ENCODE assay signal across 8 cellular contexts in genomic region chr13:52235900-52236595, GRCh38.
DNase-seq lines count a peak whose midpoint lies in the region; ATAC-seq and TF ChIP-seq lines count a peak whose summit lies in the region.
"Not testable (repeated sequence)": the region's sequence is repeated elsewhere in the genome, so short reads cannot be mapped to it uniquely, and the experiment has no call there.

No MANE protein-coding gene starts in this region.

- H3F3A ChIP-seq in PC-9 (ENCODE audit: insufficient read depth, low read depth): not testable (repeated sequence)

- H3K9me2 ChIP-seq in PC-9 (ENCODE audit: insufficient read depth): not testable (repeated sequence)

- H3K4me2 ChIP-seq in PC-9: not testable (repeated sequence)

- not testable (repeated sequence) for H3K27ac Mint-ChIP-seq in naive thymus-derived CD4-positive, alpha-beta T cell

- ATAC-seq in activated T-cell treated with anti-CD3 and anti-CD28 coated beads, Interleukin-2, amount 50 U/mL, for 4 hours: peak; percentile 82 to 94
- peak; percentile 87 for ATAC-seq in naive thymus-derived CD4-positive, alpha-beta T cell
- peak; percentile 81 for ATAC-seq in stimulated activated naive CD8-positive, alpha-beta T cell treated with anti-CD3 and anti-CD28 coated beads, Interleukin-15, Interleukin-2, amounts not matched to agents 100 U/mL and 50 U/mL, for 24 hours

- not testable (repeated sequence) for H3K9me3 Mint-ChIP-seq in activated T-cell treated with anti-CD3 and anti-CD28 coated beads, Interleukin-2, amount 50 U/mL, for 4 hours; naive thymus-derived CD4-positive, alpha-beta T cell

- not testable (repeated sequence) for H3K36me3 ChIP-seq in HAP-1 (replicated peaks); PC-9 (ENCODE audit: low read depth); naive thymus-derived CD4-positive, alpha-beta T cell (ENCODE audit: control insufficient read depth in 2 of 3, insufficient read depth in 3 of 3, low read length in 3 of 3)

- not testable (repeated sequence) for H3K4me3 Mint-ChIP-seq in activated T-cell treated with anti-CD3 and anti-CD28 coated beads, Interleukin-2, amount 50 U/mL, for 4 hours; naive thymus-derived CD4-positive, alpha-beta T cell

- not testable (repeated sequence) for H3K9me3 ChIP-seq in HAP-1; PC-9 (ENCODE audit: insufficient read depth, low read depth); naive thymus-derived CD4-positive, alpha-beta T cell (ENCODE audit: control insufficient read depth in 2 of 3, low read length in 3 of 3)

- H4K20me1 ChIP-seq in PC-9 (ENCODE audit: insufficient read depth): not testable (repeated sequence)

- POLR2A ChIA-PET in PC-9 (lab: Charles Lee; ENCODE audit: unreplicated experiment); naive thymus-derived CD4-positive, alpha-beta T cell (lab: Charles Lee): not testable (repeated sequence)

- intact Hi-C loops in PC-9 (cut with micrococcal nuclease; ENCODE audit: unreplicated experiment): not testable (repeated sequence)
- intact Hi-C loops in naive thymus-derived CD4-positive, alpha-beta T cell (cut with micrococcal nuclease): loop anchor here (2.0 to 5.0 kb wide), 2 partner anchors 41 to 234 kb away; no protein-coding TSS in a partner anchor

- not testable (repeated sequence) for H2AFZ ChIP-seq in PC-9

- not testable (repeated sequence) for H3K27me3 Mint-ChIP-seq in activated T-cell treated with anti-CD3 and anti-CD28 coated beads, Interleukin-2, amount 50 U/mL, for 4 hours (ENCODE audit: low read depth); naive thymus-derived CD4-positive, alpha-beta T cell

- DNase-seq in GDM1 (lab: John Stamatoyannopoulos, UW) (peak; percentile 38), HAP-1 (ENCODE audit: low spot score in 2 of 2) (peak; percentile 42 to 68), LNCaP clone FGC (ENCODE audit: low read depth) (peak; percentile 61), PC-9 (peak; percentile 37 to 44), fibroblast of gingiva (ENCODE audit: low read depth) (peak; percentile 74)
- peak; percentile 27 for DNase-seq in activated T-cell treated with anti-CD3 and anti-CD28 coated beads, Interleukin-2, amount 50 U/mL, for 4 hours
- peak in 8 of 9 donors; percentile 22 to 62 (median 51) for DNase-seq in naive thymus-derived CD4-positive, alpha-beta T cell
- peak; percentile 35 for DNase-seq in stimulated activated naive CD8-positive, alpha-beta T cell treated with anti-CD3 and anti-CD28 coated beads, Interleukin-15, Interleukin-2, amounts not matched to agents 100 U/mL and 50 U/mL, for 24 hours

- not testable (repeated sequence) for H3K4me1 ChIP-seq in HAP-1; PC-9 (replicated peaks; ENCODE audit: insufficient read depth); naive thymus-derived CD4-positive, alpha-beta T cell (ENCODE audit: control insufficient read depth in 2 of 2, insufficient read depth in 2 of 2, low read length in 2 of 2)

- BruUV-seq in PC-9 (replicated peaks; lab: Mats Ljungman, UMichigan): not testable (repeated sequence)

- H3K27me3 ChIP-seq in HAP-1 (ENCODE audit: low read depth); PC-9 (ENCODE audit: insufficient read depth, low read depth); naive thymus-derived CD4-positive, alpha-beta T cell (ENCODE audit: control insufficient read depth in 2 of 2, insufficient read depth in 2 of 2, low read length in 2 of 2): not testable (repeated sequence)

- peak; percentile 56 for TF ChIP-seq CTCF in LNCaP clone FGC (IDR thresholded peaks at IDR 0.05; ENCODE audit: control insufficient read depth, extremely low read depth, insufficient read depth)
- TF ChIP-seq CTCF in PC-9 (conservative IDR thresholded peaks at IDR 0.05): peak; percentile 76

- not testable (repeated sequence) for H3K4me3 ChIP-seq in HAP-1; LNCaP clone FGC (ENCODE audit: low read depth, low read length); PC-9; naive thymus-derived CD4-positive, alpha-beta T cell (ENCODE audit: low read length)

- in situ Hi-C loops in HAP-1 (cut with MboI; ENCODE audit: low sequenced_read_pairs): not testable (repeated sequence)

- H3K36me3 Mint-ChIP-seq in activated T-cell treated with anti-CD3 and anti-CD28 coated beads, Interleukin-2, amount 50 U/mL, for 4 hours (ENCODE audit: insufficient read depth); naive thymus-derived CD4-positive, alpha-beta T cell: not testable (repeated sequence)

- CTCF ChIA-PET in PC-9 (lab: Charles Lee): interaction anchor here (0.5 kb wide), 1 partner anchor 433 kb away, joined by 3 read pairs; no protein-coding TSS in a partner anchor
- CTCF ChIA-PET in naive thymus-derived CD4-positive, alpha-beta T cell (lab: Charles Lee): not testable (repeated sequence)

- not testable (repeated sequence) for H3K79me2 ChIP-seq in PC-9 (ENCODE audit: low read depth)

- H3K27ac ChIP-seq in PC-9; naive thymus-derived CD4-positive, alpha-beta T cell (ENCODE audit: low read depth, low read length): not testable (repeated sequence)

- not testable (repeated sequence) for H3K4me1 Mint-ChIP-seq in activated T-cell treated with anti-CD3 and anti-CD28 coated beads, Interleukin-2, amount 50 U/mL, for 4 hours (ENCODE audit: low read depth); naive thymus-derived CD4-positive, alpha-beta T cell
